In genomic region chr1:165527673-165528072, GRCh38 we compare ENCODE assay signal across 9 cellular contexts. TPM values are rescaled to one million over a fixed set of nuclear protein-coding genes. Genes with fewer than 3 reads are reported as not detected.
"Had no signal": no experiment of that assay in that cellular context is flagged by ENCODE, and none has a peak within 500 bp of the region (broad histone marks: within the 10 kb centered on the region; RNA-seq: fewer than 3 reads in every experiment).

No MANE protein-coding gene starts in this region.

- H3K36me3 ChIP-seq: HAP-1 had no signal

- H3K27ac Mint-ChIP-seq: HFFc6 had no signal

- DNase-seq: GOT3, H7, HFFc6 had no signal

- H3K4me1 ChIP-seq: HAP-1 had no signal

- H3K36me3 Mint-ChIP-seq: IgD-negative memory B cell had no signal

- H3K9me3 ChIP-seq: HAP-1 had no signal

- ATAC-seq: HCT116, HepG2 had no signal

- H3K4me1 Mint-ChIP-seq: IgD-negative memory B cell had no signal

- H3K4me3 Mint-ChIP-seq: HFFc6, IgD-negative memory B cell had no signal

- H3K9me3 Mint-ChIP-seq: HFFc6 had no signal

- H3K4me3 ChIP-seq: HAP-1 had no signal

RNA-seq across cellular contexts. Expression of gene LRRC52, which starts 16.1 kb away (rescaled TPM):
- total RNA-seq: H4, H7, HepG2, HFFc6, HT1080 had no signal
- polyA plus RNA-seq: HepG2, IgD-negative memory B cell had no signal
